In genomic region chr6:99568103-99568933, GRCh38 we compare ENCODE assay signal across 1 cellular context.
TF ChIP-seq lines count a peak whose summit lies in the region.

Gene CCNC (minus strand): TSS chr6:99568660. CDS start chr6:99568527, 133 bp downstream.

TF ChIP-seq in K562, 482 proteins besides CTCF, POLR2A, EP300 and RAD21 (continued from another document and continues in another):
- TF ChIP-seq USF1 (CRISPR knock-in tag; IDR thresholded peaks at IDR 0.05) (no peak), ZNF316 (IDR thresholded peaks at IDR 0.05) (peak; percentile 18; the same call in 1 of the 2 replicates), FIP1L1 (IDR thresholded peaks at IDR 0.05; ENCODE audit: low read depth, low read length, poor library complexity, severe bottlenecking) (peak; percentile 74), PCBP1 (IDR thresholded peaks at IDR 0.05; ENCODE audit: low read depth, low read length, poor library complexity, severe bottlenecking) (no peak), SIX5 (IDR thresholded peaks at IDR 0.05; ENCODE audit: borderline replicate concordance in 1 of 2, insufficient read depth in 1 of 2, low read depth in 1 of 2, low read length in 2 of 2) (peak in 1 of 2 experiments; percentile 43; a peak in 1 of 4 replicates), RBM39 (optimal IDR thresholded peaks at IDR 0.05; ENCODE audit: low read depth, low read length) (no peak), TCF7 (IDR thresholded peaks at IDR 0.05; ENCODE audit: borderline replicate concordance) (peak; percentile 63; the same call in 1 of the 2 replicates), KLF10 (CRISPR knock-in tag; IDR thresholded peaks at IDR 0.05) (no peak), HBP1 (CRISPR knock-in tag; IDR thresholded peaks at IDR 0.05) (no peak), ETV5 (CRISPR knock-in tag; IDR thresholded peaks at IDR 0.05; ENCODE audit: low read depth) (peak; percentile 57), FOXA1 (IDR thresholded peaks at IDR 0.05; ENCODE audit: borderline replicate concordance) (no peak), TAF7 (tag; IDR thresholded peaks at IDR 0.05) (peak; percentile 93), MCM7 (IDR thresholded peaks at IDR 0.05) (no peak), GTF2E2 (tag; IDR thresholded peaks at IDR 0.05) (peak; percentile 88), PRPF4 (IDR thresholded peaks at IDR 0.05; ENCODE audit: insufficient read depth, low read depth, low read length, poor library complexity, severe bottlenecking) (no peak), POLR2AphosphoS5 (IDR thresholded peaks at IDR 0.05; ENCODE audit: control insufficient read depth, insufficient read depth, low read depth, low read length) (peak; percentile 92), HDGF (IDR thresholded peaks at IDR 0.05) (no peak), CREB1 (IDR thresholded peaks at IDR 0.05) (peak; percentile 55), CREB1 (CRISPR knock-in tag; IDR thresholded peaks at IDR 0.05) (peak; percentile 74), PML (IDR thresholded peaks at IDR 0.05; ENCODE audit: low read length) (peak; percentile 87), HDAC1 (IDR thresholded peaks at IDR 0.05) (peak in 1 of 2 experiments; percentile 63; a peak in 2 of 4 replicates), MYBL2 (IDR thresholded peaks at IDR 0.05; ENCODE audit: low read depth) (peak; percentile 74), MYBL2 (CRISPR knock-in tag; IDR thresholded peaks at IDR 0.05; ENCODE audit: borderline replicate concordance) (no peak), NFE2L1 (tag; IDR thresholded peaks at IDR 0.05; ENCODE audit: borderline replicate concordance, low read depth) (no peak), PURB (CRISPR knock-in tag; IDR thresholded peaks at IDR 0.05; ENCODE audit: low read depth) (no peak), IRF9 (tag; IDR thresholded peaks at IDR 0.05) (no peak), GABPB1 (CRISPR knock-in tag; IDR thresholded peaks at IDR 0.05) (peak; percentile 98), ETV6 (IDR thresholded peaks at IDR 0.05; ENCODE audit: borderline replicate concordance in 1 of 2, low read depth in 2 of 2, low read length in 1 of 2) (no peak), ETV6 (CRISPR knock-in tag; IDR thresholded peaks at IDR 0.05; ENCODE audit: borderline replicate concordance) (no peak), HDAC3 (IDR thresholded peaks at IDR 0.05; ENCODE audit: borderline replicate concordance, partially characterized antibody) (peak; percentile 58), POLR2AphosphoS2 (IDR thresholded peaks at IDR 0.05; ENCODE audit: low read length) (0 out of 2 replicates have a peak, but pooled peaks have one; percentile 61), ZNF695 (CRISPR knock-in tag; IDR thresholded peaks at IDR 0.05) (no peak), HIVEP1 (CRISPR knock-in tag; IDR thresholded peaks at IDR 0.05) (no peak), RBM22 (IDR thresholded peaks at IDR 0.05; ENCODE audit: low read depth, low read length, poor library complexity, severe bottlenecking) (peak; percentile 90), SRSF3 (IDR thresholded peaks at IDR 0.05; ENCODE audit: insufficient read depth, low read length) (0 out of 2 replicates have a peak, but pooled peaks have one; percentile 59), THAP12 (CRISPR knock-in tag; IDR thresholded peaks at IDR 0.05) (0 out of 2 replicates have a peak, but pooled peaks have one; percentile 5), ARID2 (IDR thresholded peaks at IDR 0.05) (no peak), LEF1 (IDR thresholded peaks at IDR 0.05) (no peak), POLR2G (IDR thresholded peaks at IDR 0.05; ENCODE audit: low read depth, low read length) (peak; percentile 99), CHD2 (IDR thresholded peaks at IDR 0.05; ENCODE audit: low read depth, low read length) (peak; percentile 99), NRF1 (conservative IDR thresholded peaks at IDR 0.05 in 1 of 2, IDR thresholded peaks at IDR 0.05 in 1 of 2) (0 out of 4 replicates have a peak, but pooled peaks of 1 of the 2 experiments have one; percentile 27), ZBTB11 (CRISPR knock-in tag; IDR thresholded peaks at IDR 0.05) (peak; percentile 95 to 99 (median 98)), ZNF133 (CRISPR knock-in tag; IDR thresholded peaks at IDR 0.05) (no peak), KLF6 (CRISPR knock-in tag; IDR thresholded peaks at IDR 0.05; ENCODE audit: borderline replicate concordance) (peak; percentile 4; the same call in 1 of the 2 replicates), POU5F1 (IDR thresholded peaks at IDR 0.05; ENCODE audit: borderline replicate concordance, low read depth, low read length, partially characterized antibody) (no peak), BCL6 (CRISPR knock-in tag; IDR thresholded peaks at IDR 0.05) (no peak), PHB (CRISPR knock-in tag; IDR thresholded peaks at IDR 0.05) (no peak)
- TF ChIP-seq, protein P1, sequence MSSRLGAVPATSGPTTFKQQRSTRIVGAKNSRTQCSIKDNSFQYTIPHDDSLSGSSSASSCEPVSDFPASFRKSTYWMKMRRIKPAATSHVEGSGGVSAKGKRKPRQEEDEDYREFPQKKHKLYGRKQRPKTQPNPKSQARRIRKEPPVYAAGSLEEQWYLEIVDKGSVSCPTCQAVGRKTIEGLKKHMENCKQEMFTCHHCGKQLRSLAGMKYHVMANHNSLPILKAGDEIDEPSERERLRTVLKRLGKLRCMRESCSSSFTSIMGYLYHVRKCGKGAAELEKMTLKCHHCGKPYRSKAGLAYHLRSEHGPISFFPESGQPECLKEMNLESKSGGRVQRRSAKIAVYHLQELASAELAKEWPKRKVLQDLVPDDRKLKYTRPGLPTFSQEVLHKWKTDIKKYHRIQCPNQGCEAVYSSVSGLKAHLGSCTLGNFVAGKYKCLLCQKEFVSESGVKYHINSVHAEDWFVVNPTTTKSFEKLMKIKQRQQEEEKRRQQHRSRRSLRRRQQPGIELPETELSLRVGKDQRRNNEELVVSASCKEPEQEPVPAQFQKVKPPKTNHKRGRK (tag; IDR thresholded peaks at IDR 0.05), result no peak
- TF ChIP-seq, protein P2, sequence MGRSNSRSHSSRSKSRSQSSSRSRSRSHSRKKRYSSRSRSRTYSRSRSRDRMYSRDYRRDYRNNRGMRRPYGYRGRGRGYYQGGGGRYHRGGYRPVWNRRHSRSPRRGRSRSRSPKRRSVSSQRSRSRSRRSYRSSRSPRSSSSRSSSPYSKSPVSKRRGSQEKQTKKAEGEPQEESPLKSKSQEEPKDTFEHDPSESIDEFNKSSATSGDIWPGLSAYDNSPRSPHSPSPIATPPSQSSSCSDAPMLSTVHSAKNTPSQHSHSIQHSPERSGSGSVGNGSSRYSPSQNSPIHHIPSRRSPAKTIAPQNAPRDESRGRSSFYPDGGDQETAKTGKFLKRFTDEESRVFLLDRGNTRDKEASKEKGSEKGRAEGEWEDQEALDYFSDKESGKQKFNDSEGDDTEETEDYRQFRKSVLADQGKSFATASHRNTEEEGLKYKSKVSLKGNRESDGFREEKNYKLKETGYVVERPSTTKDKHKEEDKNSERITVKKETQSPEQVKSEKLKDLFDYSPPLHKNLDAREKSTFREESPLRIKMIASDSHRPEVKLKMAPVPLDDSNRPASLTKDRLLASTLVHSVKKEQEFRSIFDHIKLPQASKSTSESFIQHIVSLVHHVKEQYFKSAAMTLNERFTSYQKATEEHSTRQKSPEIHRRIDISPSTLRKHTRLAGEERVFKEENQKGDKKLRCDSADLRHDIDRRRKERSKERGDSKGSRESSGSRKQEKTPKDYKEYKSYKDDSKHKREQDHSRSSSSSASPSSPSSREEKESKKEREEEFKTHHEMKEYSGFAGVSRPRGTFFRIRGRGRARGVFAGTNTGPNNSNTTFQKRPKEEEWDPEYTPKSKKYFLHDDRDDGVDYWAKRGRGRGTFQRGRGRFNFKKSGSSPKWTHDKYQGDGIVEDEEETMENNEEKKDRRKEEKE (IDR thresholded peaks at IDR 0.05; ENCODE audit: borderline replicate concordance in 1 of 2, control insufficient read depth in 1 of 2, low read depth in 2 of 2, low read length in 1 of 2), result peak in 1 of 2 experiments; percentile 94; a peak in 2 of 4 replicates
- TF ChIP-seq, protein P3, sequence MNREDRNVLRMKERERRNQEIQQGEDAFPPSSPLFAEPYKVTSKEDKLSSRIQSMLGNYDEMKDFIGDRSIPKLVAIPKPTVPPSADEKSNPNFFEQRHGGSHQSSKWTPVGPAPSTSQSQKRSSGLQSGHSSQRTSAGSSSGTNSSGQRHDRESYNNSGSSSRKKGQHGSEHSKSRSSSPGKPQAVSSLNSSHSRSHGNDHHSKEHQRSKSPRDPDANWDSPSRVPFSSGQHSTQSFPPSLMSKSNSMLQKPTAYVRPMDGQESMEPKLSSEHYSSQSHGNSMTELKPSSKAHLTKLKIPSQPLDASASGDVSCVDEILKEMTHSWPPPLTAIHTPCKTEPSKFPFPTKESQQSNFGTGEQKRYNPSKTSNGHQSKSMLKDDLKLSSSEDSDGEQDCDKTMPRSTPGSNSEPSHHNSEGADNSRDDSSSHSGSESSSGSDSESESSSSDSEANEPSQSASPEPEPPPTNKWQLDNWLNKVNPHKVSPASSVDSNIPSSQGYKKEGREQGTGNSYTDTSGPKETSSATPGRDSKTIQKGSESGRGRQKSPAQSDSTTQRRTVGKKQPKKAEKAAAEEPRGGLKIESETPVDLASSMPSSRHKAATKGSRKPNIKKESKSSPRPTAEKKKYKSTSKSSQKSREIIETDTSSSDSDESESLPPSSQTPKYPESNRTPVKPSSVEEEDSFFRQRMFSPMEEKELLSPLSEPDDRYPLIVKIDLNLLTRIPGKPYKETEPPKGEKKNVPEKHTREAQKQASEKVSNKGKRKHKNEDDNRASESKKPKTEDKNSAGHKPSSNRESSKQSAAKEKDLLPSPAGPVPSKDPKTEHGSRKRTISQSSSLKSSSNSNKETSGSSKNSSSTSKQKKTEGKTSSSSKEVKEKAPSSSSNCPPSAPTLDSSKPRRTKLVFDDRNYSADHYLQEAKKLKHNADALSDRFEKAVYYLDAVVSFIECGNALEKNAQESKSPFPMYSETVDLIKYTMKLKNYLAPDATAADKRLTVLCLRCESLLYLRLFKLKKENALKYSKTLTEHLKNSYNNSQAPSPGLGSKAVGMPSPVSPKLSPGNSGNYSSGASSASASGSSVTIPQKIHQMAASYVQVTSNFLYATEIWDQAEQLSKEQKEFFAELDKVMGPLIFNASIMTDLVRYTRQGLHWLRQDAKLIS (CRISPR knock-in tag; IDR thresholded peaks at IDR 0.05), result peak; percentile 86
